ENCODE assay signal across 19 cellular contexts in genomic region chr13:100532090-100532766, GRCh38. TPM values are rescaled to one million over a fixed set of nuclear protein-coding genes. Genes with fewer than 3 reads are reported as not detected.
A peak's percentile ranks its signal among the peaks of the same experiment; 100 is the strongest.
DNase-seq lines count a peak whose midpoint lies in the region; ATAC-seq and TF ChIP-seq lines count a peak whose summit lies in the region.
"Had no signal": no experiment of that assay in that cellular context is flagged by ENCODE, and none has a peak within 500 bp of the region (broad histone marks: within the 10 kb centered on the region; RNA-seq: fewer than 3 reads in every experiment).

No MANE protein-coding gene starts in this region.

- H3K9me3 ChIP-seq in gastroesophageal sphincter: no peaks in the 10 kb centered on the region

- H3K9me3 Mint-ChIP-seq in WTC11 (no peaks in the 10 kb centered on the region), osteocyte (ENCODE audit: unreplicated experiment) (no peaks in the 10 kb centered on the region)
- no peaks in the 10 kb centered on the region for H3K9me3 Mint-ChIP-seq in stimulated activated naive B cell treated with anti-CD40 and anti-IgM and Interleukin-4, amounts not matched to agents 10 μg/mL and 1 μg/mL and 100 μg/mL, for 72 hours

- TF ChIP-seq POLR2A in gastroesophageal sphincter (IDR thresholded peaks at IDR 0.05): no peak

- no peak for TF ChIP-seq CTCF in WTC11 (IDR thresholded peaks at IDR 0.05)
- TF ChIP-seq CTCF in gastroesophageal sphincter (IDR thresholded peaks at IDR 0.05): no peak
- TF ChIP-seq CTCF in osteocyte (IDR thresholded peaks at IDR 0.05): no peak

- H3K4me1 Mint-ChIP-seq in WTC11 (peaks cover 25% of the 10 kb centered on the region), osteocyte (ENCODE audit: unreplicated experiment) (peaks cover 4% of the 10 kb centered on the region)
- H3K4me1 Mint-ChIP-seq in stimulated activated naive B cell treated with anti-CD40 and anti-IgM and Interleukin-4, amounts not matched to agents 10 μg/mL and 1 μg/mL and 100 μg/mL, for 72 hours: no peaks in the 10 kb centered on the region

- no peak overlapping the region for H3K27ac Mint-ChIP-seq in WTC11
- no peak overlapping the region for H3K27ac Mint-ChIP-seq in osteocyte (ENCODE audit: unreplicated experiment)
- no peak overlapping the region for H3K27ac Mint-ChIP-seq in stimulated activated naive B cell treated with anti-CD40 and anti-IgM and Interleukin-4, amounts not matched to agents 10 μg/mL and 1 μg/mL and 100 μg/mL, for 72 hours
- H3K27ac Mint-ChIP-seq: CD4-positive, CD25-positive, alpha-beta regulatory T cell had no signal

- peak; percentile 41 for DNase-seq in activated CD8-positive, alpha-beta memory T cell treated with anti-CD3 and anti-CD28 coated beads for 24 hours
- DNase-seq in activated CD8-positive, alpha-beta memory T cell treated with anti-CD3 and anti-CD28 coated beads, Interleukin-2, amount 50 U/mL, for 4 hours: no peak
- DNase-seq in WTC11 (ENCODE audit: low spot score): no peak
- DNase-seq in osteocyte (ENCODE audit: extremely low spot score, unreplicated experiment): peak; percentile 81
- DNase-seq in activated CD4-positive, alpha-beta T cell treated with anti-CD3 and anti-CD28 coated beads for 1 hour: no peak
- DNase-seq in stimulated activated naive B cell treated with anti-CD40 and anti-IgM and Interleukin-4, amounts not matched to agents 10 μg/mL and 1 μg/mL and 100 μg/mL, for 72 hours: no peak
- DNase-seq: CD4-positive, CD25-positive, alpha-beta regulatory T cell; COR-L47; DMS 273 treated with DMSO at 0.1 percent for 48 hours; MV-4-11; NCI-H187; NCI-H2107; NCI-H510A; NCI-H774; SHP77 had no signal

- no peak overlapping the region for H3K4me3 ChIP-seq in gastroesophageal sphincter

- no peaks in the 10 kb centered on the region for H3K4me1 ChIP-seq in gastroesophageal sphincter

- H3K27me3 Mint-ChIP-seq in WTC11 (ENCODE audit: low read depth): no peaks in the 10 kb centered on the region
- H3K27me3 Mint-ChIP-seq in osteocyte (ENCODE audit: unreplicated experiment): no peaks in the 10 kb centered on the region
- no peaks in the 10 kb centered on the region for H3K27me3 Mint-ChIP-seq in stimulated activated naive B cell treated with anti-CD40 and anti-IgM and Interleukin-4, amounts not matched to agents 10 μg/mL and 1 μg/mL and 100 μg/mL, for 72 hours
- H3K27me3 Mint-ChIP-seq: CD4-positive, CD25-positive, alpha-beta regulatory T cell had no signal

- POLR2A ChIA-PET in WTC11 (lab: Charles Lee): interaction anchor here (0.6 kb wide), 1 partner anchor 433 kb away, joined by 3 read pairs; no protein-coding TSS in a partner anchor

- CTCF ChIA-PET in WTC11 (lab: Charles Lee): interaction anchor here (1.9 kb wide), 1 partner anchor 17 kb away, joined by 7 read pairs; no protein-coding TSS in a partner anchor

- ATAC-seq in WTC11: peak; percentile 12; the same call in 1 of the 2 replicates
- peak; percentile 7 for ATAC-seq in gastroesophageal sphincter
- no peak for ATAC-seq in HG03196 (IDR thresholded peaks at IDR 0.05; ENCODE audit: unreplicated experiment)
- ATAC-seq in stimulated activated naive B cell treated with anti-CD40 and anti-IgM and Interleukin-4, amounts not matched to agents 10 μg/mL and 1 μg/mL and 100 μg/mL, for 72 hours (replicated peaks): no peak
- ATAC-seq: HCT116 had no signal

- H3K36me3 Mint-ChIP-seq in WTC11: peaks cover 17% of the 10 kb centered on the region
- H3K36me3 Mint-ChIP-seq in osteocyte (ENCODE audit: unreplicated experiment): peaks cover 23% of the 10 kb centered on the region
- H3K36me3 Mint-ChIP-seq in stimulated activated naive B cell treated with anti-CD40 and anti-IgM and Interleukin-4, amounts not matched to agents 10 μg/mL and 1 μg/mL and 100 μg/mL, for 72 hours: peaks cover 7 to 19% of the 10 kb centered on the region in 2 donors

- H3K4me3 Mint-ChIP-seq in WTC11 (no peak overlapping the region), osteocyte (ENCODE audit: unreplicated experiment) (no peak overlapping the region)
- no peak overlapping the region for H3K4me3 Mint-ChIP-seq in stimulated activated naive B cell treated with anti-CD40 and anti-IgM and Interleukin-4, amounts not matched to agents 10 μg/mL and 1 μg/mL and 100 μg/mL, for 72 hours
- H3K4me3 Mint-ChIP-seq: CD4-positive, CD25-positive, alpha-beta regulatory T cell had no signal

- no peaks in the 10 kb centered on the region for H3K27me3 ChIP-seq in gastroesophageal sphincter

- H3K36me3 ChIP-seq in gastroesophageal sphincter: peaks cover 0 to 56% of the 10 kb centered on the region in 2 donors

- no peak overlapping the region for H3K27ac ChIP-seq in gastroesophageal sphincter
- H3K27ac ChIP-seq: 22Rv1 had no signal

- WGBS in gastroesophageal sphincter (ENCODE audit: low coverage in 1 of 2), 2 donors: 91% methylated on average over 5 of the region's 60 CpGs; no CpG with 5 or more reads in 1 of the 2 donors

- no peak for TF ChIP-seq EP300 in gastroesophageal sphincter (IDR thresholded peaks at IDR 0.05)

TF ChIP-seq in WTC11, 78 proteins besides CTCF, POLR2A, EP300 and RAD21:
- TF ChIP-seq ZNF423 (CRISPR knock-in tag; IDR thresholded peaks at IDR 0.05) (no peak), CBFB (CRISPR knock-in tag; IDR thresholded peaks at IDR 0.05; ENCODE audit: low read depth) (no peak), ESRRA (CRISPR knock-in tag; IDR thresholded peaks at IDR 0.05; ENCODE audit: borderline replicate concordance) (no peak), NR2C2 (CRISPR knock-in tag; IDR thresholded peaks at IDR 0.05) (no peak), FOXK1 (CRISPR knock-in tag; IDR thresholded peaks at IDR 0.05) (no peak), EMX1 (CRISPR knock-in tag; IDR thresholded peaks at IDR 0.05) (no peak), MXD4 (CRISPR knock-in tag; IDR thresholded peaks at IDR 0.05; ENCODE audit: borderline replicate concordance) (no peak), ZNF121 (CRISPR knock-in tag; IDR thresholded peaks at IDR 0.05) (no peak), CDX4 (CRISPR knock-in tag; IDR thresholded peaks at IDR 0.05; ENCODE audit: borderline replicate concordance) (no peak), HMGXB4 (CRISPR knock-in tag; IDR thresholded peaks at IDR 0.05) (no peak), SP1 (CRISPR knock-in tag; conservative IDR thresholded peaks at IDR 0.05) (no peak)

RNA-seq across cellular contexts. Expression of gene GGACT, which starts 56.4 kb away (rescaled TPM):
- total RNA-seq in WTC11 (2021) (2.4 to 3.8 TPM (median 2.5 TPM) in 3 replicates), gastroesophageal sphincter (1 to 10 TPM in 3 of 4 donors, under 1 TPM in 1; 0.74 to 1.9 (median 1.5) TPM), osteocyte (7.1 and 10.4 TPM in 2 replicates)

Comparison
In these comparisons a context has a peak if more than half of its experiments do, and no peak if none do; other contexts are left out.
1. DNase-seq: peak in activated CD8-positive, alpha-beta memory T cell treated with anti-CD3 and anti-CD28 coated beads for 24 hours (single experiment) and osteocyte (single experiment); none in activated CD8-positive, alpha-beta memory T cell treated with anti-CD3 and anti-CD28 coated beads, Interleukin-2, amount 50 U/mL, for 4 hours (single experiment), WTC11 (single experiment), activated CD4-positive, alpha-beta T cell treated with anti-CD3 and anti-CD28 coated beads for 1 hour (single experiment) and stimulated activated naive B cell treated with anti-CD40 and anti-IgM and Interleukin-4, amounts not matched to agents 10 μg/mL and 1 μg/mL and 100 μg/mL, for 72 hours (single experiment).
2. ATAC-seq: peak in WTC11 (single experiment) and gastroesophageal sphincter (single experiment); none in HG03196 (single experiment) and stimulated activated naive B cell treated with anti-CD40 and anti-IgM and Interleukin-4, amounts not matched to agents 10 μg/mL and 1 μg/mL and 100 μg/mL, for 72 hours (0 of 2).